ENCODE assay signal across 8 cellular contexts in the genomic region with DNA sequence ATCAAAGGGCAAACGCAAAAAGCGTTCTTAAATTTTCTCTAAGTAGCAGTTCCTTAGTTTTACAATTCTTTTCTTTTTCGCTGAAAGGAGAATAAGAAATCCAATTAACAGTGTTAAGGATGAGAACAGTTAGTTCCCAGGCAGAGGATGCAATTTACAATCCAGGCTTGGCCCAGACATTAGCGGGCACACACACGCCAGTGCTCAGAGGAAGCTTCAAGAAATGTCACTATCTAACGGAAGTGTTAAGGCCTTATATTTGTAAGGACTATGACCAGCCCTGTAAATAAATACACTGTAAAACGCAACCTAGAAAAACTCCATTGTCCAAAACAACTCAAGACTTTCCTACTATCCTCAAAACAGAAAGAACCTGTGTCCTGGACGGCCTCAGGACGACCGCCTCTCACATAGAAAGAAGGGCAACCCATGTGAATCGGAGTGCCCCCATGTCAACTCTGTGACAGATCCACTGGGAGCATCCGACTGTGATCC. TPM values are rescaled to one million over a fixed set of nuclear protein-coding genes. Genes with fewer than 3 reads are reported as not detected.
DNase-seq lines count a peak whose midpoint lies in the region; ATAC-seq and TF ChIP-seq lines count a peak whose summit lies in the region.

No MANE protein-coding gene starts in this region.

- H3K4me3 ChIP-seq in BJ (ENCODE audit: low read depth, low read length) = peak overlapping the region; percentile 91
- peak overlapping the region; percentile 96 for H3K4me3 ChIP-seq in adipocyte (ENCODE audit: low read length)
- peak overlapping the region; percentile 67 for H3K4me3 ChIP-seq in kidney epithelial cell (ENCODE audit: low read depth, low read length)
- peak overlapping the region; percentile 73 to 97 (median 89) for H3K4me3 ChIP-seq in subcutaneous abdominal adipose tissue (ENCODE audit: low read depth in 1 of 5, low read length in 5 of 5)

- H3K9me3 Mint-ChIP-seq in HFFc6 = no peaks in the 10 kb centered on the region

- H3K9ac ChIP-seq in adipocyte (ENCODE audit: low read length) = peak overlapping the region; percentile 97
- H3K9ac ChIP-seq in subcutaneous abdominal adipose tissue (ENCODE audit: low read length in 5 of 5) = peak overlapping the region; percentile 79 to 93 (median 90)

- no peak for TF ChIP-seq CTCF in BJ (IDR thresholded peaks at IDR 0.05; ENCODE audit: insufficient read depth, low read depth, low read length)
- TF ChIP-seq CTCF in HFFc6 (IDR thresholded peaks at IDR 0.05) = no peak
- TF ChIP-seq CTCF in kidney epithelial cell (IDR thresholded peaks at IDR 0.05; ENCODE audit: insufficient read depth, low read length, poor library complexity, severe bottlenecking) = no peak

- H3K27me3 ChIP-seq in BJ (ENCODE audit: control insufficient read depth, insufficient read depth, low read length) (no peaks in the 10 kb centered on the region), adipocyte (replicated peaks; ENCODE audit: control insufficient read depth, insufficient read depth, low read length) (no peaks in the 10 kb centered on the region), kidney epithelial cell (ENCODE audit: control insufficient read depth, insufficient read depth, low read length) (no peaks in the 10 kb centered on the region), subcutaneous abdominal adipose tissue (ENCODE audit: control insufficient read depth in 5 of 5, insufficient read depth in 4 of 5, low read length in 5 of 5) (no peaks in the 10 kb centered on the region)

- DNase-seq in BJ (ENCODE audit: low read depth) (no peak), HFFc6 (no peak), adipocyte (ENCODE audit: low read depth) (peak; percentile 55), kidney epithelial cell (ENCODE audit: low read depth) (no peak), AG20443 (ENCODE audit: low spot score) (no peak)

- H3K27ac ChIP-seq in subcutaneous abdominal adipose tissue (ENCODE audit: low read depth, low read length) = peak overlapping the region; percentile 88

- POLR2A ChIA-PET in BJ (lab: Charles Lee) = interaction anchor here (0.5 to 0.6 kb wide), 2 partner anchors 9 to 172 kb away, joined by 3 to 6 read pairs; no protein-coding TSS in a partner anchor

- H3K9me3 ChIP-seq in adipocyte (ENCODE audit: control insufficient read depth, low read length) = no peaks in the 10 kb centered on the region
- no peaks in the 10 kb centered on the region for H3K9me3 ChIP-seq in subcutaneous abdominal adipose tissue (ENCODE audit: control insufficient read depth in 5 of 5, low read length in 5 of 5)

- H3K4me1 ChIP-seq in adipocyte (ENCODE audit: control insufficient read depth, insufficient read depth, low read length) = peaks cover 20% of the 10 kb centered on the region
- H3K4me1 ChIP-seq in subcutaneous abdominal adipose tissue (ENCODE audit: control insufficient read depth in 5 of 5, insufficient read depth in 5 of 5, low read length in 5 of 5) = peaks cover 4 to 30% (median 22%) of the 10 kb centered on the region in 5 donors

- H3K36me3 ChIP-seq in BJ (ENCODE audit: control insufficient read depth, insufficient read depth, low read length) = no peaks in the 10 kb centered on the region
- H3K36me3 ChIP-seq in adipocyte (ENCODE audit: control insufficient read depth, insufficient read depth, low read length, severe bottlenecking) = no peaks in the 10 kb centered on the region
- H3K36me3 ChIP-seq in kidney epithelial cell (ENCODE audit: control insufficient read depth, insufficient read depth, low read length) = no peaks in the 10 kb centered on the region
- H3K36me3 ChIP-seq in subcutaneous abdominal adipose tissue (ENCODE audit: control insufficient read depth in 5 of 5, insufficient read depth in 5 of 5, low read length in 5 of 5) = no peaks in the 10 kb centered on the region

- CTCF ChIA-PET in BJ (lab: Yijun Ruan, JAX) = interaction anchor here (0.6 to 1.9 kb wide), 7 partner anchors 9 to 171 kb away, joined by 3 to 5 read pairs (median 3); no protein-coding TSS in a partner anchor

- H3K27me3 Mint-ChIP-seq in HFFc6 (ENCODE audit: insufficient read depth) = no peaks in the 10 kb centered on the region

- H3K27ac Mint-ChIP-seq in HFFc6 = peak overlapping the region; percentile 91

- H3K36me3 Mint-ChIP-seq in HFFc6 (ENCODE audit: low read depth) = no peaks in the 10 kb centered on the region

- H3K4me1 Mint-ChIP-seq in HFFc6 (ENCODE audit: low read depth) = peaks cover 37% of the 10 kb centered on the region

- H3K4me3 Mint-ChIP-seq in HFFc6 = peak overlapping the region; percentile 97

- no peak for ATAC-seq in HG03097 (IDR thresholded peaks at IDR 0.05; ENCODE audit: low FRiP score, unreplicated experiment)
- ATAC-seq in HG02852 (IDR thresholded peaks at IDR 0.05; ENCODE audit: unreplicated experiment) = no peak

RNA-seq across cellular contexts. Expression of a gene that starts 1.3 kb away (rescaled TPM):
- polyA plus RNA-seq in BJ (2011; rRNA removed) = 12.5 and 28.7 TPM in 2 replicates
- polyA minus RNA-seq in BJ (2011; rRNA and poly(A)+ RNA removed) = 30.6 and 34.1 TPM in 2 replicates
- 10 to 100 TPM; 37.7 to 47.1 (median 45.2) TPM for total RNA-seq in HFFc6 (2021; fragmentation: NEBNext Ultra II Directional; extraction: Animal tissue kit (Norgen Biotek cat#: 25700))
- total RNA-seq in kidney epithelial cell = 38.3 and 39.0 TPM in 2 replicates
